ENCODE assay signal across 13 cellular contexts in the genomic region with DNA sequence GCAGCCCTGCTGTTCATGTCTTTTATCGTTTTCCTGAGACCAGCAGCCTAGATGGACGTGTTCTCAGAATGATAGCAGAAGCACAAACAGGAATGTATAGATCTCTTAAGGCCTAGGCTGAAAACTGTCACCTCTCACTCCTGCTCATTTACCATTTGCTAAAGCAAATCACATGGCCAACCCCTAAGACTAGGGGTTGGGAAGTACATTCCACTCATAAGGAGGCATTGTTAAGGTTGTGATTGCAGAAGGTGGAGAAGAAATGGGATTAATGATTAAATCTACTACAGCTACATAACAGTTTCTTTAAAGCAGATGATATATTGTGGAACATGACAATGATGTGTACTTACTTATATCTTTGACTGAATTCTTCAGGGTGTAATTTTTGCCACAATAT.
"Had no signal": no experiment of that assay in that cellular context is flagged by ENCODE, and none has a peak within 500 bp of the region (broad histone marks: within the 10 kb centered on the region; RNA-seq: fewer than 3 reads in every experiment).

No MANE protein-coding gene starts in this region.

- H3K4me3 ChIP-seq: sigmoid colon had no signal

- H3K4me1 ChIP-seq: sigmoid colon had no signal

- H3K9me3 ChIP-seq: neutrophil, sigmoid colon had no signal

- DNase-seq: activated CD4-positive, alpha-beta T cell treated with anti-CD3 and anti-CD28 coated beads, Interleukin-2, amount 10 ng/mL, durations not matched to agents 24 days and 14 days; activated naive CD4-positive, alpha-beta T cell treated with anti-CD3 and anti-CD28 coated beads, Interleukin-2, amount 10 ng/mL, durations not matched to agents 7 days and 5 days; central memory CD4-positive, alpha-beta T cell; effector memory CD8-positive, alpha-beta T cell; head of caudate nucleus; islet precursor cell; naive thymus-derived CD8-positive, alpha-beta T cell; sigmoid colon; stimulated activated CD4-positive, alpha-beta T cell treated with anti-CD3 and anti-CD28 coated beads, Interleukin-12 subunit alpha, Interleukin-12 subunit beta, amount 100 ng/mL, for 4 hours; stimulated activated CD4-positive, alpha-beta T cell treated with anti-CD3 and anti-CD28 coated beads, Interleukin-2, amount 100 ng/mL, for 48 hours; stimulated activated naive CD4-positive, alpha-beta T cell treated with Interleukin-2 at 50 U/mL for 16 hours had no signal

- H3K27ac ChIP-seq: neutrophil, sigmoid colon had no signal

- ATAC-seq: effector memory CD8-positive, alpha-beta T cell; naive thymus-derived CD8-positive, alpha-beta T cell; WTC11 had no signal

- H3K36me3 ChIP-seq: neutrophil, sigmoid colon had no signal

- H3K27me3 ChIP-seq: neutrophil, sigmoid colon had no signal
